ENCODE assay signal across 28 cellular contexts in genomic region chr5:85814596-85814995, GRCh38.
DNase-seq lines count a peak whose midpoint lies in the region; ATAC-seq, FAIRE-seq and TF ChIP-seq lines count a peak whose summit lies in the region.
"Had no signal": no experiment of that assay in that cellular context is flagged by ENCODE, and none has a peak within 500 bp of the region (broad histone marks: within the 10 kb centered on the region; RNA-seq: fewer than 3 reads in every experiment).

No MANE protein-coding gene starts in this region.

- H3K27ac Mint-ChIP-seq in MCF 10A (ENCODE audit: low read depth, unreplicated experiment) (no peak overlapping the region), progenitor cell of endocrine pancreas (no peak overlapping the region)
- H3K27ac Mint-ChIP-seq: CD14-positive monocyte; natural killer cell; stimulated activated memory B cell treated with anti-CD40 and anti-IgM and Interleukin-4, amounts not matched to agents 10 μg/mL and 1 μg/mL and 100 μg/mL, for 72 hours; T-helper 1 cell treated with Interleukin-12 subunit alpha and Interleukin-12 subunit beta and Interleukin-4 antibody, amounts not matched to agents 30 μg/mL and 1 μg/mL, for 36 hours had no signal

- H3K4me3 Mint-ChIP-seq in MCF 10A (ENCODE audit: unreplicated experiment) = no peak overlapping the region
- H3K4me3 Mint-ChIP-seq in progenitor cell of endocrine pancreas (ENCODE audit: low read depth) = no peak overlapping the region
- H3K4me3 Mint-ChIP-seq: CD14-positive monocyte; natural killer cell; stimulated activated memory B cell treated with anti-CD40 and anti-IgM and Interleukin-4, amounts not matched to agents 10 μg/mL and 1 μg/mL and 100 μg/mL, for 72 hours; T-helper 1 cell treated with Interleukin-12 subunit alpha and Interleukin-12 subunit beta and Interleukin-4 antibody, amounts not matched to agents 30 μg/mL and 1 μg/mL, for 36 hours had no signal

- no peak for ATAC-seq in pancreas
- ATAC-seq: left cardiac atrium; natural killer cell; sciatic nerve; stimulated activated memory B cell treated with anti-CD40 and anti-IgM and Interleukin-4, amounts not matched to agents 10 μg/mL and 1 μg/mL and 100 μg/mL, for 72 hours had no signal

- H3K9me3 Mint-ChIP-seq in MCF 10A (ENCODE audit: unreplicated experiment) (no peaks in the 10 kb centered on the region), progenitor cell of endocrine pancreas (ENCODE audit: low read depth) (no peaks in the 10 kb centered on the region)
- H3K9me3 Mint-ChIP-seq: stimulated activated memory B cell treated with anti-CD40 and anti-IgM and Interleukin-4, amounts not matched to agents 10 μg/mL and 1 μg/mL and 100 μg/mL, for 72 hours; T-helper 1 cell treated with Interleukin-12 subunit alpha and Interleukin-12 subunit beta and Interleukin-4 antibody, amounts not matched to agents 30 μg/mL and 1 μg/mL, for 36 hours had no signal

- no peak overlapping the region for H3K18ac ChIP-seq in trophoblast cell (ENCODE audit: low read length)

- no peak overlapping the region for H2AFZ ChIP-seq in trophoblast cell (ENCODE audit: insufficient read depth, low read length, poor library complexity)

- no peak overlapping the region for H3K14ac ChIP-seq in trophoblast cell (ENCODE audit: low read length)

- H3K27me3 Mint-ChIP-seq in MCF 10A (ENCODE audit: insufficient read depth, unreplicated experiment) (no peaks in the 10 kb centered on the region), progenitor cell of endocrine pancreas (no peaks in the 10 kb centered on the region)
- H3K27me3 Mint-ChIP-seq: stimulated activated memory B cell treated with anti-CD40 and anti-IgM and Interleukin-4, amounts not matched to agents 10 μg/mL and 1 μg/mL and 100 μg/mL, for 72 hours had no signal

- H2BK12ac ChIP-seq in trophoblast cell (ENCODE audit: low read length) = no peak overlapping the region

- no peak overlapping the region for H4K8ac ChIP-seq in trophoblast cell (ENCODE audit: low read depth, low read length)

- no peaks in the 10 kb centered on the region for H3K79me2 ChIP-seq in trophoblast cell (ENCODE audit: control insufficient read depth, insufficient read depth, low read length, poor library complexity)

- POLR2A ChIA-PET in MCF 10A (lab: Yijun Ruan, JAX) = no interaction called here

- FAIRE-seq in pancreas (lab: Jason Lieb, UNC) = no peak

- no peak overlapping the region for H2BK5ac ChIP-seq in trophoblast cell (ENCODE audit: low read depth, low read length, poor library complexity)

- no TSS peak for BruUV-seq in MCF 10A (replicated peaks; lab: Mats Ljungman, UMichigan)

- no peaks in the 10 kb centered on the region for H3K79me1 ChIP-seq in trophoblast cell (ENCODE audit: low read length)

- H3K27me3 ChIP-seq in H7 (ENCODE audit: control insufficient read depth, insufficient read depth, low read length) (no peaks in the 10 kb centered on the region), trophoblast cell (ENCODE audit: insufficient read depth, low read length) (no peaks in the 10 kb centered on the region), pancreas (no peaks in the 10 kb centered on the region)
- H3K27me3 ChIP-seq: vagina had no signal

- H3K23ac ChIP-seq in trophoblast cell (ENCODE audit: low read length) = no peak overlapping the region

- H3K4me2 ChIP-seq in trophoblast cell (ENCODE audit: low read length) = no peak overlapping the region
- H3K4me2 ChIP-seq: KMS-11 had no signal

- H3K36me3 Mint-ChIP-seq in MCF 10A (ENCODE audit: insufficient read depth, unreplicated experiment) (no peaks in the 10 kb centered on the region), progenitor cell of endocrine pancreas (ENCODE audit: insufficient read depth) (no peaks in the 10 kb centered on the region)
- H3K36me3 Mint-ChIP-seq: CD14-positive monocyte; natural killer cell; stimulated activated memory B cell treated with anti-CD40 and anti-IgM and Interleukin-4, amounts not matched to agents 10 μg/mL and 1 μg/mL and 100 μg/mL, for 72 hours had no signal

- H4K91ac ChIP-seq in trophoblast cell (ENCODE audit: low read depth, low read length) = no peak overlapping the region

- intact Hi-C loops in MCF 10A (cut with micrococcal nuclease) = no loop called here
- intact Hi-C loops in pancreas (cut with DNase I) = no loop called here

- TF ChIP-seq CTCF in MCF 10A (IDR thresholded peaks at IDR 0.05; ENCODE audit: unreplicated experiment) (no peak), progenitor cell of endocrine pancreas (IDR thresholded peaks at IDR 0.05; ENCODE audit: unreplicated experiment) (no peak), pancreas (IDR thresholded peaks at IDR 0.05) (no peak)

- no peak overlapping the region for H4K12ac ChIP-seq in trophoblast cell (ENCODE audit: low read depth, low read length)

- no peak overlapping the region for H2BK120ac ChIP-seq in trophoblast cell (ENCODE audit: insufficient read depth, low read length, poor library complexity)

- H3K27ac ChIP-seq in SK-N-MC (peak overlapping the region; percentile 78), trophoblast cell (ENCODE audit: low read depth, low read length) (no peak overlapping the region), pancreas (no peak overlapping the region)
- H3K27ac ChIP-seq: KMS-11, vagina had no signal

- H3K4me3 ChIP-seq in H7 (ENCODE audit: insufficient read depth, low read depth, low read length) (no peak overlapping the region), SK-N-MC (peak overlapping the region; percentile 21; the same call in 1 of the 2 replicates), trophoblast cell (ENCODE audit: low read depth, low read length) (no peak overlapping the region), pancreas (no peak overlapping the region)
- H3K4me3 ChIP-seq: vagina had no signal

- no peak overlapping the region for H3K4ac ChIP-seq in trophoblast cell (ENCODE audit: low read depth, low read length)

- H3K9me3 ChIP-seq in SK-N-MC (ENCODE audit: low read depth, low read length) (no peaks in the 10 kb centered on the region; the same call in 1 of the 2 replicates), trophoblast cell (ENCODE audit: insufficient read depth, low read depth, low read length) (no peaks in the 10 kb centered on the region), pancreas (no peaks in the 10 kb centered on the region)
- H3K9me3 ChIP-seq: vagina had no signal

- H3K4me1 ChIP-seq in trophoblast cell (ENCODE audit: control insufficient read depth in 1 of 2, insufficient read depth in 2 of 2, low read length in 2 of 2) (peaks cover 0 to 2% of the 10 kb centered on the region in 2 experiments), pancreas (no peaks in the 10 kb centered on the region)
- H3K4me1 ChIP-seq: vagina had no signal

- H3K36me3 ChIP-seq in H7 (replicated peaks; ENCODE audit: control insufficient read depth, insufficient read depth, low read length) (no peaks in the 10 kb centered on the region), SK-N-MC (ENCODE audit: insufficient read depth, low read length) (no peaks in the 10 kb centered on the region), trophoblast cell (ENCODE audit: control insufficient read depth in 1 of 2, insufficient read depth in 2 of 2, low read length in 2 of 2) (no peaks in the 10 kb centered on the region), pancreas (no peaks in the 10 kb centered on the region)
- H3K36me3 ChIP-seq: vagina had no signal

- no peak overlapping the region for H2AK5ac ChIP-seq in trophoblast cell (ENCODE audit: low read length)

- H3K9ac ChIP-seq in SK-N-MC (ENCODE audit: insufficient read length) (peak overlapping the region; percentile 33), trophoblast cell (ENCODE audit: low read length) (no peak overlapping the region)
- H3K9ac ChIP-seq: KMS-11 had no signal

- CTCF ChIA-PET in MCF 10A (lab: Yijun Ruan, JAX) = no interaction called here

- DNase-seq in H7 (peak; percentile 7), SK-N-MC (ENCODE audit: low read depth, low spot score) (peak; percentile 32), iPS DF 4.7 (ENCODE audit: extremely low read depth, low spot score) (peak; percentile 30), trophoblast cell (peak; percentile 56), NCI-H2107 (lab: John Stamatoyannopoulos, UW) (no peak), MCF 10A (ENCODE audit: unreplicated experiment) (no peak), progenitor cell of endocrine pancreas (ENCODE audit: low spot score, unreplicated experiment) (no peak), pancreas (no peak)
- DNase-seq: activated CD4-positive, alpha-beta T cell treated with anti-CD3 and anti-CD28 coated beads for 48 hours; activated naive CD4-positive, alpha-beta T cell treated with anti-CD3 and anti-CD28 coated beads, Interleukin-2, amount 50 U/mL, for 16 hours; anterior cingulate cortex; DMS 273 treated with DMSO at 0.1 percent for 48 hours; effector CD8-positive, alpha-beta T cell; foreskin melanocyte; HCEC 1CT; left cardiac atrium; MV-4-11; natural killer cell; NCI-H1694 treated with DMSO at 0.1 percent for 48 hours; NCI-H748 treated with DMSO at 0.1 percent for 48 hours; OCI-M1; SHP77 treated with DMSO at 0.1 percent for 48 hours had no signal

- no peaks in the 10 kb centered on the region for H3K4me1 Mint-ChIP-seq in MCF 10A (ENCODE audit: insufficient read depth, unreplicated experiment)
- peaks cover 6% of the 10 kb centered on the region for H3K4me1 Mint-ChIP-seq in progenitor cell of endocrine pancreas (ENCODE audit: low read depth)
- H3K4me1 Mint-ChIP-seq: CD14-positive monocyte; natural killer cell; stimulated activated memory B cell treated with anti-CD40 and anti-IgM and Interleukin-4, amounts not matched to agents 10 μg/mL and 1 μg/mL and 100 μg/mL, for 72 hours had no signal

Comparison
In these comparisons a context has a peak if more than half of its experiments do, and no peak if none do; other contexts are left out.
1. DNase-seq: peak in H7 (single experiment), SK-N-MC (single experiment), iPS DF 4.7 (single experiment) and trophoblast cell (2 of 2); none in NCI-H2107 (single experiment), MCF 10A (single experiment), progenitor cell of endocrine pancreas (single experiment) and pancreas (0 of 6).